Comparison of ENCODE assay signal across 10 cellular contexts in the genomic region with DNA sequence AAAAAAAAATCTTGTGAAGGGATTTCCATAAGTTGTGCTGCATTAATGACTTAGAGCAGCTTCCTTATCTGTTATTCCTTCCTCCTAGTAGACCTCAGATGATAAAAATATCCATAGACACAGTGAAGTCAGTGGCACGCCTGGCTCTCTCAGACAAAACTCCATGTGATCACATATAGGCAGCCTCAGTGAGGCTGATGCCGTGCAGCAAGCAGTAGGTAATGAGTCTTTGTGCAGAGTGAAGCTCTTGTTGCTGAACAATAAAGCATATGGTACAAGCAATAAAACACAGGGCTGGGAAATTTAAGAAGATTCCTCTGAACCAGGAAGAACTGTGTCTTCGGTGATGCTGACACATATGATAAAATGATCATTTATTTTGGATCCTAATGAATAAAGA.
DNase-seq lines count a peak whose midpoint lies in the region; ATAC-seq and TF ChIP-seq lines count a peak whose summit lies in the region.
"Had no signal": no experiment of that assay in that cellular context is flagged by ENCODE, and none has a peak within 500 bp of the region (broad histone marks: within the 10 kb centered on the region; RNA-seq: fewer than 3 reads in every experiment).

No MANE protein-coding gene starts in this region.

- H3K36me3 ChIP-seq in iPS-18a (ENCODE audit: control insufficient read depth, low read depth, low read length), result no peaks in the 10 kb centered on the region

- no peaks in the 10 kb centered on the region for H3K9me3 ChIP-seq in iPS-18a (ENCODE audit: control insufficient read depth, low read depth, low read length)

- peaks cover 18% of the 10 kb centered on the region for H3K4me1 ChIP-seq in iPS-18a (ENCODE audit: control insufficient read depth, low read depth, low read length)

- peak overlapping the region; percentile 9 for H3K27ac ChIP-seq in iPS-18a (ENCODE audit: low read length)

- no peaks in the 10 kb centered on the region for H3K9me3 Mint-ChIP-seq in activated CD8-positive, alpha-beta T cell treated with anti-CD3 and anti-CD28 coated beads for 36 hours
- H3K9me3 Mint-ChIP-seq in stimulated activated naive B cell treated with anti-CD40 and anti-IgM and Interleukin-4, amounts not matched to agents 10 μg/mL and 1 μg/mL and 100 μg/mL, for 72 hours, result no peaks in the 10 kb centered on the region

- intact Hi-C loops in activated CD8-positive, alpha-beta T cell treated with anti-CD3 and anti-CD28 coated beads for 36 hours (cut with micrococcal nuclease), result no loop called here

- no peak for TF ChIP-seq CTCF in activated CD8-positive, alpha-beta T cell treated with anti-CD3 and anti-CD28 coated beads for 36 hours (IDR thresholded peaks at IDR 0.05)

- POLR2A ChIA-PET in activated CD8-positive, alpha-beta T cell treated with anti-CD3 and anti-CD28 coated beads for 36 hours (lab: Charles Lee), result no interaction called here

- no peaks in the 10 kb centered on the region for H3K27me3 ChIP-seq in iPS-18a (ENCODE audit: control insufficient read depth, insufficient read depth, low read length)

- peaks cover 3% of the 10 kb centered on the region for H3K27me3 Mint-ChIP-seq in activated CD8-positive, alpha-beta T cell treated with anti-CD3 and anti-CD28 coated beads for 36 hours
- H3K27me3 Mint-ChIP-seq in stimulated activated naive B cell treated with anti-CD40 and anti-IgM and Interleukin-4, amounts not matched to agents 10 μg/mL and 1 μg/mL and 100 μg/mL, for 72 hours, result peaks cover 5 to 8% of the 10 kb centered on the region in 2 donors

- H3K4me1 Mint-ChIP-seq in activated CD8-positive, alpha-beta T cell treated with anti-CD3 and anti-CD28 coated beads for 36 hours (ENCODE audit: low read depth), result no peaks in the 10 kb centered on the region
- H3K4me1 Mint-ChIP-seq in stimulated activated naive B cell treated with anti-CD40 and anti-IgM and Interleukin-4, amounts not matched to agents 10 μg/mL and 1 μg/mL and 100 μg/mL, for 72 hours, result peaks cover 0 to 3% of the 10 kb centered on the region in 2 donors

- H3K4me3 ChIP-seq in iPS-18a (ENCODE audit: low read length), result peak overlapping the region; percentile 16

- DNase-seq in COLO668 (lab: John Stamatoyannopoulos, UW; ENCODE audit: unreplicated experiment), result peak; percentile 42
- peak; percentile 60 to 66 for DNase-seq in NCI-H187 (lab: John Stamatoyannopoulos, UW)
- peak; percentile 69 for DNase-seq in SHP77 treated with DMSO at 0.1 percent for 48 hours (lab: John Stamatoyannopoulos, UW)
- no peak for DNase-seq in HPDE6-E6E7 (ENCODE audit: extremely low spot score)
- no peak for DNase-seq in activated CD8-positive, alpha-beta T cell treated with anti-CD3 and anti-CD28 coated beads for 36 hours
- DNase-seq in stimulated activated naive B cell treated with anti-CD40 and anti-IgM and Interleukin-4, amounts not matched to agents 10 μg/mL and 1 μg/mL and 100 μg/mL, for 72 hours, result no peak
- DNase-seq: mesenchymal stem cell; stimulated activated CD4-positive, alpha-beta T cell treated with anti-CD3 and anti-CD28 coated beads, Interleukin-2, amount 100 ng/mL, for 24 hours had no signal

- no peak overlapping the region for H3K27ac Mint-ChIP-seq in activated CD8-positive, alpha-beta T cell treated with anti-CD3 and anti-CD28 coated beads for 36 hours
- no peak overlapping the region for H3K27ac Mint-ChIP-seq in stimulated activated naive B cell treated with anti-CD40 and anti-IgM and Interleukin-4, amounts not matched to agents 10 μg/mL and 1 μg/mL and 100 μg/mL, for 72 hours

- peak overlapping the region; percentile 34 for H3K9ac ChIP-seq in iPS-18a (ENCODE audit: low read length)

- no peak for ATAC-seq in GM21381 (IDR thresholded peaks at IDR 0.05; ENCODE audit: unreplicated experiment)
- no peak for ATAC-seq in activated CD8-positive, alpha-beta T cell treated with anti-CD3 and anti-CD28 coated beads for 36 hours
- ATAC-seq in stimulated activated naive B cell treated with anti-CD40 and anti-IgM and Interleukin-4, amounts not matched to agents 10 μg/mL and 1 μg/mL and 100 μg/mL, for 72 hours (replicated peaks), result no peak

- no peak overlapping the region for H3K4me3 Mint-ChIP-seq in activated CD8-positive, alpha-beta T cell treated with anti-CD3 and anti-CD28 coated beads for 36 hours
- H3K4me3 Mint-ChIP-seq in stimulated activated naive B cell treated with anti-CD40 and anti-IgM and Interleukin-4, amounts not matched to agents 10 μg/mL and 1 μg/mL and 100 μg/mL, for 72 hours, result no peak overlapping the region

- no peaks in the 10 kb centered on the region for H3K36me3 Mint-ChIP-seq in activated CD8-positive, alpha-beta T cell treated with anti-CD3 and anti-CD28 coated beads for 36 hours (ENCODE audit: low read depth)
- no peaks in the 10 kb centered on the region for H3K36me3 Mint-ChIP-seq in stimulated activated naive B cell treated with anti-CD40 and anti-IgM and Interleukin-4, amounts not matched to agents 10 μg/mL and 1 μg/mL and 100 μg/mL, for 72 hours

- CTCF ChIA-PET in activated CD8-positive, alpha-beta T cell treated with anti-CD3 and anti-CD28 coated beads for 36 hours (lab: Charles Lee), result no interaction called here

Comparison
In these comparisons a context has a peak if more than half of its experiments do, and no peak if none do; other contexts are left out.
1. DNase-seq: peak in COLO668 (single experiment), NCI-H187 (2 of 2) and SHP77 treated with DMSO at 0.1 percent for 48 hours (single experiment); none in HPDE6-E6E7 (single experiment), activated CD8-positive, alpha-beta T cell treated with anti-CD3 and anti-CD28 coated beads for 36 hours (single experiment) and stimulated activated naive B cell treated with anti-CD40 and anti-IgM and Interleukin-4, amounts not matched to agents 10 μg/mL and 1 μg/mL and 100 μg/mL, for 72 hours (single experiment).